ENCODE assay signal across 8 cellular contexts in genomic region chr15:65610871-65611718, GRCh38. TPM values are rescaled to one million over a fixed set of nuclear protein-coding genes. Genes with fewer than 3 reads are reported as not detected.
DNase-seq lines count a peak whose midpoint lies in the region; ATAC-seq and TF ChIP-seq lines count a peak whose summit lies in the region.

Gene INTS14 (minus strand): TSS chr15:65611131. CDS start chr15:65607380, 3,751 bp downstream.

- peaks cover 0 to 2% of the 10 kb centered on the region in 2 donors for H3K36me3 ChIP-seq in lung (ENCODE audit: control insufficient read depth in 2 of 2, insufficient read depth in 2 of 2, low read length in 2 of 2)

- H3K27me3 ChIP-seq in lung (ENCODE audit: control insufficient read depth, insufficient read depth), result no peaks in the 10 kb centered on the region

- H3K27ac ChIP-seq in lung (ENCODE audit: low read depth in 1 of 2, low read length in 1 of 2), result peak within 1 kb of the TSS; percentile 94 to 97

- H3K4me3 ChIP-seq in lung, result peak within 1 kb of the TSS; percentile 76

- TF ChIP-seq CTCF in lung (IDR thresholded peaks at IDR 0.05; ENCODE audit: control extremely low read depth, extremely low read depth), result peak; percentile 25

- ATAC-seq in GM19468 (IDR thresholded peaks at IDR 0.05; ENCODE audit: extremely low read depth, unreplicated experiment), result peak; percentile 85
- peak; percentile 100 for ATAC-seq in lung (ENCODE audit: insufficient read depth, low FRiP score)

- no peaks in the 10 kb centered on the region for H3K9me3 ChIP-seq in lung (ENCODE audit: control insufficient read depth in 2 of 2, insufficient read depth in 1 of 2, low read length in 1 of 2)

- 1% methylated on average over 56 to 64 of the region's 64 CpGs for WGBS in lung, 2 donors

- H3K4me1 ChIP-seq in lung (ENCODE audit: control insufficient read depth in 2 of 2, insufficient read depth in 2 of 2, low read length in 2 of 2), result peaks cover 0 to 13% of the 10 kb centered on the region in 2 donors

- DNase-seq in COLO829 (ENCODE audit: low spot score) (peak; percentile 79), HS-5 (ENCODE audit: low read depth) (peak; percentile 78), NK-92 (lab: John Stamatoyannopoulos, UW; ENCODE audit: unreplicated experiment) (peak; percentile 47), lung (ENCODE audit: low spot score) (peak; percentile 97)
- peak; percentile 83 to 91 for DNase-seq in activated CD8-positive, alpha-beta memory T cell treated with anti-CD3 and anti-CD28 coated beads for 1 hour (ENCODE audit: extremely low read depth in 1 of 2, low read depth in 1 of 2)
- peak; percentile 86 for DNase-seq in effector CD4-positive, alpha-beta T cell
- DNase-seq in stimulated activated CD4-positive, alpha-beta T cell treated with anti-CD3 and anti-CD28 coated beads, TNF-alpha, amount 100 ng/mL, for 4 hours (ENCODE audit: low read depth in 3 of 3), result peak; percentile 86 to 94 (median 90)

RNA-seq across cellular contexts. Expression of gene INTS14, which starts in this region (rescaled TPM):
- 10 to 100 TPM; 32.7 to 38.2 TPM for total RNA-seq in lung
- 10 to 100 TPM; 14.8 to 25.0 TPM for polyA plus RNA-seq in lung

Comparison
In these comparisons a context has a peak if more than half of its experiments do, and no peak if none do; other contexts are left out.
1. Peak in every context shown above with its lines: DNase-seq, ATAC-seq, H3K4me3 ChIP-seq and H3K27ac ChIP-seq.
2. DNase-seq: peak in every context shown above with its lines; median percentile 97 in lung; 90 in stimulated activated CD4-positive, alpha-beta T cell treated with anti-CD3 and anti-CD28 coated beads, TNF-alpha, amount 100 ng/mL, for 4 hours; 87 in activated CD8-positive, alpha-beta memory T cell treated with anti-CD3 and anti-CD28 coated beads for 1 hour; 86 in effector CD4-positive, alpha-beta T cell; 79 in COLO829; 78 in HS-5; 47 in NK-92.